ENCODE assay signal across 17 cellular contexts in genomic region chr6:53737746-53738145, GRCh38. TPM values are rescaled to one million over a fixed set of nuclear protein-coding genes. Genes with fewer than 3 reads are reported as not detected.
DNase-seq lines count a peak whose midpoint lies in the region; ATAC-seq and TF ChIP-seq lines count a peak whose summit lies in the region.
"Had no signal": no experiment of that assay in that cellular context is flagged by ENCODE, and none has a peak within 500 bp of the region (broad histone marks: within the 10 kb centered on the region; RNA-seq: fewer than 3 reads in every experiment).

No MANE protein-coding gene starts in this region.

- no peak for TF ChIP-seq CTCF in epithelial cell of esophagus (IDR thresholded peaks at IDR 0.05; ENCODE audit: insufficient read depth, low read depth, low read length, missing control alignments)
- no peak for TF ChIP-seq CTCF in tibial nerve (IDR thresholded peaks at IDR 0.05)
- TF ChIP-seq CTCF in tibial artery (IDR thresholded peaks at IDR 0.05) = no peak

- DNase-seq in EH (ENCODE audit: low read depth) (peak; percentile 38), NCI-H226 (peak; percentile 82), epithelial cell of esophagus (ENCODE audit: low read depth) (peak; percentile 51), left colon (no peak), foreskin melanocyte (no peak), NCI-H1417 treated with DMSO at 0.1 percent for 48 hours (lab: John Stamatoyannopoulos, UW) (no peak), tibial nerve (ENCODE audit: low spot score in 2 of 2) (no peak), tibial artery (no peak)
- DNase-seq: CD8-positive, alpha-beta memory T cell; MV-4-11; NCI-H1436; NCI-H2081; Right ventricle myocardium superior; SK-N-SH had no signal

- no peaks in the 10 kb centered on the region for H3K4me1 ChIP-seq in tibial nerve
- H3K4me1 ChIP-seq in tibial artery = no peaks in the 10 kb centered on the region

- TF ChIP-seq EP300 in tibial nerve (IDR thresholded peaks at IDR 0.05) = no peak

- TF ChIP-seq POLR2A in tibial nerve (IDR thresholded peaks at IDR 0.05) = no peak

- no peak overlapping the region for H3K4me3 ChIP-seq in epithelial cell of esophagus (ENCODE audit: low read length)
- no peak overlapping the region for H3K4me3 ChIP-seq in tibial nerve
- no peak overlapping the region for H3K4me3 ChIP-seq in tibial artery
- H3K4me3 ChIP-seq: A549; BLaER1 treated with 17β-estradiol and CSF1 and Interleukin-3, amounts not matched to agents 10 nM and 100 nM had no signal

- ATAC-seq in left colon = peak; percentile 72
- ATAC-seq: A549, Panc1 had no signal

- H3K27ac ChIP-seq in tibial nerve (no peak overlapping the region), tibial artery (no peak overlapping the region)
- H3K27ac ChIP-seq: A549; BLaER1 treated with 17β-estradiol and CSF1 and Interleukin-3, amounts not matched to agents 10 nM and 100 nM had no signal

- H3K36me3 ChIP-seq in tibial nerve = no peaks in the 10 kb centered on the region
- H3K36me3 ChIP-seq in tibial artery = no peaks in the 10 kb centered on the region
- H3K36me3 ChIP-seq: BLaER1 treated with 17β-estradiol and CSF1 and Interleukin-3, amounts not matched to agents 10 nM and 100 nM had no signal

- no peaks in the 10 kb centered on the region for H3K9me3 ChIP-seq in tibial nerve
- H3K9me3 ChIP-seq in tibial artery = no peaks in the 10 kb centered on the region
- H3K9me3 ChIP-seq: A549; BLaER1 treated with 17β-estradiol and CSF1 and Interleukin-3, amounts not matched to agents 10 nM and 100 nM; SK-N-SH had no signal

- intact Hi-C loops in left colon (cut with DNase I, micrococcal nuclease) = no loop called here
- intact Hi-C loops in tibial artery (cut with DNase I; ENCODE audit: low total_unique reads) = no loop called here

- 92 to 94% methylated on average over 3 of the region's 3 CpGs for WGBS in tibial nerve, 2 donors

- H3K27me3 ChIP-seq in tibial nerve (no peaks in the 10 kb centered on the region), tibial artery (no peaks in the 10 kb centered on the region)
- H3K27me3 ChIP-seq: BLaER1 treated with 17β-estradiol and CSF1 and Interleukin-3, amounts not matched to agents 10 nM and 100 nM had no signal

RNA-seq across cellular contexts. Expression of gene LRRC1, which starts 57.1 kb away (rescaled TPM):
- total RNA-seq in left colon (10 to 100 TPM; 69.2 to 85.7 TPM), tibial nerve (10 to 100 TPM; 22.8 to 50.0 (median 39.6) TPM)

Comparison
In these comparisons a context has a peak if more than half of its experiments do, and no peak if none do; other contexts are left out.
1. DNase-seq: peak in EH (single experiment), NCI-H226 (single experiment) and epithelial cell of esophagus (single experiment); none in left colon (0 of 2), foreskin melanocyte (single experiment), NCI-H1417 treated with DMSO at 0.1 percent for 48 hours (single experiment), tibial nerve (0 of 2) and tibial artery (0 of 2).